Comparison of ENCODE assay signal across 8 cellular contexts in the genomic region with DNA sequence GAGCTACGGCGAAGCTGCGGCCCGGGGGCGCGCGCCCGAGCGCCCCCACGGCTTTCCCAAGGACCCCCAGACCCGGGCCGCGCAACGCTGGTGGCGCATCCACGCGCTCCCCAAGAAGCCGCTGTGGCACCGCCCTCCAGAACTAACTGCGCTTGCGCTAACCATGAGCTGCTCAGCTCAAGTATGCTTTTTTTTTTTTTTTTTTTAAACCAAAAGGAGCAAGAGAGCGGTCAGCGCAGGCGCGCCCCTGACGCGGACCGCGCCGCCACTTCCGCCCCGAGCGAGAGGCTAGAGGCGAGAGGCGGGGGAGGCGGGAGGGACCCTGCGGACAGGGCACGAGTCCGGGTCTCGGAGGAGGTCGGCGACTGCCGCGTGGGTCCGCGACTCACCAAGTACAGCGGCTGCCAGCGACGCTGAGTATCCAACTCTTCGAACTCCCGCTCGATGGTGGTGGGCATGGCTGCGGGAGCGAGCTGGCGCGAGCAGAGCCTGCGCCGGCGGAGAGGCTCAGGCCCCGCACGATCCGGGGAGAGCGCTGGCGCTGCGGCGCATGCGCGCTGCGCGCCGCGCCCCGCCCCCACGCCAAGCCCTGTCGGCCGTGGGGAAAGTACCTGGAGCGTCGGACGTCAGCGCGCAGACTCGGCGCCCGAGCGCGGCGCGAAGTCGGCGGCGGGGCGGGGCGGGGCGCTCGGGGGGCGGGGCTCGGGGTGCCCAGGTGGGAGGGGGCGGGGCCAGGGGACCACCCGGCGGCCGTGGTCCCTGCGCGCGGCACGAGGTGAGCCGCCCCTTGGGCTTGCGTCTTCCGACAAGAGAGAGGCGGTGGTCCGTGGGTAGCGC. TPM values are rescaled to one million over a fixed set of nuclear protein-coding genes. Genes with fewer than 3 reads are reported as not detected.
DNase-seq lines count a peak whose midpoint lies in the region; ATAC-seq and TF ChIP-seq lines count a peak whose summit lies in the region.

A gene (minus strand): TSS at position 554 of the 837 bp plus-strand sequence. CDS start 96 bp downstream, at position 458.

- in situ Hi-C loops in GM18951 (cut with MboI; ENCODE audit: low sequenced_read_pairs, unreplicated experiment), result no loop called here
- in situ Hi-C loops in mammary epithelial cell (cut with MboI; ENCODE audit: low sequenced_read_pairs in 2 of 2), result no loop called here

- intact Hi-C loops in mammary epithelial cell (cut with micrococcal nuclease), result loop anchor here (1.0 to 5.0 kb wide), 2 partner anchors 46 to 63 kb away; a partner anchor contains a TSS

- H3K9ac ChIP-seq in mammary epithelial cell (ENCODE audit: insufficient read depth, low read length) (peak within 1 kb of the TSS; percentile 95), smooth muscle cell (ENCODE audit: low read depth) (peak within 1 kb of the TSS; percentile 96)

- TF ChIP-seq CTCF in WI38 (IDR thresholded peaks at IDR 0.05; ENCODE audit: low read depth, low read length), result no peak
- no peak for TF ChIP-seq CTCF in mammary epithelial cell (conservative IDR thresholded peaks at IDR 0.05 in 1 of 2, IDR thresholded peaks at IDR 0.05 in 1 of 2; ENCODE audit: extremely low read depth in 1 of 2, insufficient read depth in 1 of 2, low read depth in 1 of 2, low read length in 2 of 2)
- TF ChIP-seq CTCF in smooth muscle cell (IDR thresholded peaks at IDR 0.05; ENCODE audit: borderline replicate concordance, insufficient read depth, poor library complexity, severe bottlenecking), result no peak

- peaks cover 7% of the 10 kb centered on the region for H3F3A ChIP-seq in smooth muscle cell (ENCODE audit: low read depth)

- 2% methylated on average over 21 of the region's 111 CpGs for WGBS in mammary epithelial cell (ENCODE audit: low coverage, missing lambda C conversion rate)
- 1% methylated on average over 72 of the region's 111 CpGs for WGBS in smooth muscle cell (ENCODE audit: low lambda C conversion rate)

- H2AFZ ChIP-seq in mammary epithelial cell (ENCODE audit: low read depth, low read length) (peak within 1 kb of the TSS; percentile 91), smooth muscle cell (ENCODE audit: low read depth) (peak within 1 kb of the TSS; percentile 81)

- H3K27ac ChIP-seq in mammary epithelial cell (ENCODE audit: insufficient read depth, low read depth, low read length) (peak within 1 kb of the TSS; percentile 97), smooth muscle cell (ENCODE audit: low read depth) (peak within 1 kb of the TSS; percentile 99)

- H3K36me3 ChIP-seq in mammary epithelial cell (ENCODE audit: insufficient read depth, low read length) (no peaks in the 10 kb centered on the region), smooth muscle cell (ENCODE audit: low read depth) (no peaks in the 10 kb centered on the region)

- DNase-seq in AG08396 (ENCODE audit: low spot score) (peak; percentile 98), NCI-H2227 treated with DMSO at 0.1 percent for 48 hours (lab: John Stamatoyannopoulos, UW) (peak; percentile 92), mammary epithelial cell (peak; percentile 92), iPS-NIHi7 (ENCODE audit: extremely low spot score) (peak; percentile 91), smooth muscle cell (lab: John Stamatoyannopoulos, UW; ENCODE audit: unreplicated experiment) (peak; percentile 95)

- H3K4me1 ChIP-seq in mammary epithelial cell (ENCODE audit: insufficient read depth, low read length), result peaks cover 13% of the 10 kb centered on the region
- H3K4me1 ChIP-seq in smooth muscle cell (ENCODE audit: low read depth), result peaks cover 18% of the 10 kb centered on the region

- peak within 1 kb of the TSS; percentile 83 for H3K4me3 ChIP-seq in WI38 (ENCODE audit: low read depth, low read length)
- peak within 1 kb of the TSS; percentile 89 to 97 (median 93) for H3K4me3 ChIP-seq in mammary epithelial cell (replicated peaks in 1 of 3; ENCODE audit: insufficient read depth in 1 of 3, low read depth in 2 of 3, low read length in 3 of 3)
- peak within 1 kb of the TSS; percentile 84 for H3K4me3 ChIP-seq in smooth muscle cell

- CTCF ChIA-PET in mammary epithelial cell (lab: Charles Lee; ENCODE audit: low non-redundant PET), result interaction anchor here (0.6 kb wide), 3 partner anchors 43 to 612 kb away, joined by 4 to 32 read pairs (median 6); no protein-coding TSS in a partner anchor

- BruUV-seq in mammary epithelial cell (replicated peaks; lab: Mats Ljungman, UMichigan), result no TSS peak

- no peaks in the 10 kb centered on the region for H3K27me3 ChIP-seq in mammary epithelial cell (ENCODE audit: insufficient read depth, low read length)
- H3K27me3 ChIP-seq in smooth muscle cell (ENCODE audit: low read depth), result no peaks in the 10 kb centered on the region

- TF ChIP-seq POLR2A in GM18951 (IDR thresholded peaks at IDR 0.05; ENCODE audit: extremely low read depth, insufficient read depth, insufficient read length), result peak; percentile 99

- peak within 1 kb of the TSS; percentile 87 for H3K4me2 ChIP-seq in mammary epithelial cell (ENCODE audit: insufficient read depth, low read depth, low read length)
- peak within 1 kb of the TSS; percentile 92 for H3K4me2 ChIP-seq in smooth muscle cell

- H4K20me1 ChIP-seq in mammary epithelial cell (ENCODE audit: insufficient read depth, low read length), result no peaks in the 10 kb centered on the region
- peaks cover 39% of the 10 kb centered on the region for H4K20me1 ChIP-seq in smooth muscle cell (ENCODE audit: low read depth)

- H3K9me3 ChIP-seq in mammary epithelial cell (replicated peaks; ENCODE audit: insufficient read depth, low read length) (no peaks in the 10 kb centered on the region), smooth muscle cell (replicated peaks; ENCODE audit: low read depth) (no peaks in the 10 kb centered on the region)

- H3K79me2 ChIP-seq in mammary epithelial cell (ENCODE audit: insufficient read depth, low read length) (peaks cover 58% of the 10 kb centered on the region), smooth muscle cell (ENCODE audit: low read depth) (peaks cover 43% of the 10 kb centered on the region)

- dilution Hi-C loops in mammary epithelial cell (cut with HindIII; ENCODE audit: low sequenced_read_pairs), result no loop called here

- ATAC-seq in HG03175 (IDR thresholded peaks at IDR 0.05; ENCODE audit: unreplicated experiment), result peak; percentile 69

RNA-seq across cellular contexts. Expression of the gene that starts here (rescaled TPM):
- total RNA-seq in mammary epithelial cell (10 to 100 TPM; 25.3 to 47.0 TPM), smooth muscle cell (23.9 and 48.7 TPM in 2 replicates)
- polyA plus RNA-seq in mammary epithelial cell (18.6 TPM), smooth muscle cell (17.1 and 20.1 TPM in 2 replicates)
- 15.6 TPM for polyA minus RNA-seq in mammary epithelial cell

Comparison
In these comparisons a context has a peak if more than half of its experiments do, and no peak if none do; other contexts are left out.
1. Peak in every context shown above with its lines: DNase-seq, ATAC-seq, H3K4me3 ChIP-seq and H3K27ac ChIP-seq.